31 cellular contexts compared by ENCODE assay signal in genomic region chr2:12300927-12301326, GRCh38.
DNase-seq lines count a peak whose midpoint lies in the region; ATAC-seq and TF ChIP-seq lines count a peak whose summit lies in the region.
"Had no signal": no experiment of that assay in that cellular context is flagged by ENCODE, and none has a peak within 500 bp of the region (broad histone marks: within the 10 kb centered on the region; RNA-seq: fewer than 3 reads in every experiment).

No MANE protein-coding gene starts in this region.

- H2AFZ ChIP-seq in neural progenitor cell (replicated peaks), result no peak overlapping the region

- in situ Hi-C loops in Panc1 (cut with HindIII; ENCODE audit: low pct_unique_long_range_greater_than_20kb, low sequenced_read_pairs), result no loop called here

- H3K36me3 Mint-ChIP-seq in neural progenitor cell, result no peaks in the 10 kb centered on the region

- H3K9me3 ChIP-seq in Panc1 (ENCODE audit: control insufficient read depth, insufficient read depth, low read depth, low read length) (no peaks in the 10 kb centered on the region), neural progenitor cell (ENCODE audit: low read depth) (no peaks in the 10 kb centered on the region)
- H3K9me3 ChIP-seq: lower lobe of right lung, mucosa of descending colon, SK-N-SH had no signal

- no peaks in the 10 kb centered on the region for H3K27me3 ChIP-seq in Panc1 (ENCODE audit: control insufficient read depth, insufficient read depth, low read length)
- H3K27me3 ChIP-seq in neural progenitor cell, result no peaks in the 10 kb centered on the region
- H3K27me3 ChIP-seq: spleen, tibial nerve had no signal

- BruUV-seq in Panc1 (replicated peaks; lab: Mats Ljungman, UMichigan), result no TSS peak

- H3K4me1 Mint-ChIP-seq in neural progenitor cell, result peaks cover 20% of the 10 kb centered on the region

- intact Hi-C loops in Panc1 (cut with micrococcal nuclease; ENCODE audit: unreplicated experiment), result no loop called here
- intact Hi-C loops in left cardiac atrium (cut with DNase I), result no loop called here

- CTCF ChIA-PET in Panc1 (lab: Charles Lee), result no interaction called here

- H3K4me2 ChIP-seq in neural progenitor cell, result no peak overlapping the region

- TF ChIP-seq CTCF in Panc1 (IDR thresholded peaks at IDR 0.05), result no peak
- no peak for TF ChIP-seq CTCF in epithelial cell of esophagus (IDR thresholded peaks at IDR 0.05; ENCODE audit: insufficient read depth, low read depth, low read length, missing control alignments)
- no peak for TF ChIP-seq CTCF in neural progenitor cell (IDR thresholded peaks at IDR 0.05)

- H3K36me3 ChIP-seq in Panc1 (ENCODE audit: control insufficient read depth, insufficient read depth, low read length) (no peaks in the 10 kb centered on the region), neural progenitor cell (no peaks in the 10 kb centered on the region)
- H3K36me3 ChIP-seq: lower lobe of right lung, spleen, tibial nerve had no signal

- no peaks in the 10 kb centered on the region for H3K79me2 ChIP-seq in neural progenitor cell (ENCODE audit: low read depth)

- H3K27ac Mint-ChIP-seq in neural progenitor cell, result peak overlapping the region; percentile 34
- H3K27ac Mint-ChIP-seq: activated T-cell treated with anti-CD3 and anti-CD28 coated beads, Interleukin-2, amount 50 U/mL, for 72 hours; B cell; H9; T-helper 1 cell treated with Interleukin-12 subunit alpha and Interleukin-12 subunit beta and Interleukin-4 antibody, amounts not matched to agents 30 μg/mL and 1 μg/mL, for 36 hours had no signal

- ATAC-seq in Panc1, result no peak
- no peak for ATAC-seq in left cardiac atrium
- ATAC-seq in GM19395 (IDR thresholded peaks at IDR 0.05; ENCODE audit: unreplicated experiment), result no peak
- no peak for ATAC-seq in GM21717 (IDR thresholded peaks at IDR 0.05; ENCODE audit: unreplicated experiment)
- ATAC-seq: activated T-cell treated with anti-CD3 and anti-CD28 coated beads, Interleukin-2, amount 50 U/mL, for 72 hours; esophagus mucosa; mucosa of descending colon; right cardiac atrium had no signal

- H3K27ac ChIP-seq in Panc1 (ENCODE audit: low read length) (peak overlapping the region; percentile 23; the same call in 1 of the 2 replicates), neural progenitor cell (no peak overlapping the region)
- H3K27ac ChIP-seq: lower lobe of right lung, RWPE1, spleen, tibial nerve had no signal

- H3K4me1 ChIP-seq in Panc1 (ENCODE audit: control insufficient read depth, insufficient read depth, low read length) (peaks cover 6% of the 10 kb centered on the region), neural progenitor cell (peaks cover 11% of the 10 kb centered on the region)
- H3K4me1 ChIP-seq: tibial nerve had no signal

- H3K4me3 ChIP-seq in Panc1 (ENCODE audit: low read depth in 2 of 2, low read length in 2 of 2), result no peak overlapping the region
- H3K4me3 ChIP-seq in epithelial cell of esophagus (ENCODE audit: low read length), result no peak overlapping the region
- no peak overlapping the region for H3K4me3 ChIP-seq in neural progenitor cell
- H3K4me3 ChIP-seq: lower lobe of right lung, mucosa of descending colon, spleen, tibial nerve had no signal

- no peaks in the 10 kb centered on the region for H4K20me1 ChIP-seq in neural progenitor cell (ENCODE audit: low read depth)

- H3K27me3 Mint-ChIP-seq in neural progenitor cell (ENCODE audit: insufficient read depth, low read depth), result peaks cover 8% of the 10 kb centered on the region
- H3K27me3 Mint-ChIP-seq: B cell; central memory CD8-positive, alpha-beta T cell had no signal

- POLR2A ChIA-PET in Panc1 (lab: Charles Lee), result no interaction called here

- no peak overlapping the region for H3K9ac ChIP-seq in neural progenitor cell
- H3K9ac ChIP-seq: SK-N-SH had no signal

- no peaks in the 10 kb centered on the region for H3F3A ChIP-seq in neural progenitor cell (ENCODE audit: low read depth)

- DNase-seq in ELR (ENCODE audit: low read depth), result peak; percentile 26
- no peak for DNase-seq in Panc1 (ENCODE audit: low read depth, low spot score)
- peak; percentile 26 for DNase-seq in epithelial cell of esophagus (ENCODE audit: low read depth)
- DNase-seq in neural progenitor cell (ENCODE audit: low spot score), result no peak
- DNase-seq in left cardiac atrium, result no peak
- no peak for DNase-seq in stimulated activated CD4-positive, alpha-beta T cell treated with anti-CD3 and anti-CD28 coated beads, Interleukin-4, amount 100 ng/mL, for 24 hours
- DNase-seq: ACHN; activated T-cell treated with anti-CD3 and anti-CD28 coated beads, Interleukin-2, amount 50 U/mL, for 72 hours; DMS 273 treated with DMSO at 0.1 percent for 48 hours; EL; H9; hippocampal formation; Kasumi-1; lower lobe of right lung; mucosa of descending colon; NCI-H1048; NCI-H1694; NCI-H2171 treated with DMSO at 0.1 percent for 48 hours; NCI-H510A treated with DMSO at 0.1 percent for 48 hours; right cardiac atrium; SK-N-SH; spleen; stimulated activated CD4-positive, alpha-beta T cell treated with anti-CD3 and anti-CD28 coated beads, Interleukin-2, amount 100 ng/mL, for 24 hours had no signal

- no peak overlapping the region for H3K4me3 Mint-ChIP-seq in neural progenitor cell
- H3K4me3 Mint-ChIP-seq: activated T-cell treated with anti-CD3 and anti-CD28 coated beads, Interleukin-2, amount 50 U/mL, for 72 hours; B cell; central memory CD8-positive, alpha-beta T cell; H9; T-helper 1 cell treated with Interleukin-12 subunit alpha and Interleukin-12 subunit beta and Interleukin-4 antibody, amounts not matched to agents 30 μg/mL and 1 μg/mL, for 36 hours had no signal

- peaks cover 4% of the 10 kb centered on the region for H3K9me3 Mint-ChIP-seq in neural progenitor cell
- H3K9me3 Mint-ChIP-seq: central memory CD8-positive, alpha-beta T cell; H9 had no signal

Comparison
In these comparisons a context has a peak if more than half of its experiments do, and no peak if none do; other contexts are left out.
1. DNase-seq: peak in ELR (single experiment) and epithelial cell of esophagus (single experiment); none in Panc1 (single experiment), neural progenitor cell (single experiment), left cardiac atrium (single experiment) and stimulated activated CD4-positive, alpha-beta T cell treated with anti-CD3 and anti-CD28 coated beads, Interleukin-4, amount 100 ng/mL, for 24 hours (single experiment).